9 cellular contexts compared by ENCODE assay signal in the genomic region with DNA sequence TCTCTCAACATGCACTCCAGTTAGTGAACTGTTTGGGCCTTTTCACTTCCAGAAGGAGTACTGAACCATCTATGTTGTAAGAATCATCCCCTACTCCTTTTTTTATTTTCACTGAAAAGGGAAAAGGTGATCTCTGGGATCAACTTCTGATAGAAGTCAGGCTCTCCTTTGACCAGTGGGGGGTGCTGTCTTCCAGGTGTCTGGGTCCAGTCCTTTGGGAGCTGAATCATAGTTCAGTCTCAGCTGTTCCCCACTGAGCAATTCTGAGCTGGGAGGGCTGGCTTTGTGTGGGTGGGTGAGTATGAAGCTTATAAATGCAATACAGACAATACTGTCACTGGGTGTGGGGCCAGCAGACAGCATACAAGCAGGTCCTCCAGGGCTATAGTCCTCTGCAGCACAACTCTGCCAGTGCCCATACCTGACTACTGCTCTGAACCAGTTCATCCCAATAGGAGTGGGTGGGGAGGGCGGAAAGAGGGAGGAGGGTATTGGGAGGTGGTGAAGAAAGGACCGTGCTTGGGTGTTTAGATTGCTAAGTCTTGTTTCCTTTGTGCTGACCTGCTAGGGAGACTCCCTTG. TPM values are rescaled to one million over a fixed set of nuclear protein-coding genes. Genes with fewer than 3 reads are reported as not detected.
DNase-seq lines count a peak whose midpoint lies in the region; ATAC-seq, FAIRE-seq and TF ChIP-seq lines count a peak whose summit lies in the region.
"Had no signal": no experiment of that assay in that cellular context is flagged by ENCODE, and none has a peak within 500 bp of the region (broad histone marks: within the 10 kb centered on the region; RNA-seq: fewer than 3 reads in every experiment).

No MANE protein-coding gene starts in this region.

- H3K4me3 Mint-ChIP-seq in brain = no peak overlapping the region
- H3K4me3 Mint-ChIP-seq: stimulated activated naive CD8-positive, alpha-beta T cell treated with anti-CD3 and anti-CD28 coated beads, Interleukin-15, Interleukin-2, amounts not matched to agents 100 ng/mL and 50 ng/mL, for 24 hours had no signal

- ATAC-seq in left colon (peak; percentile 72), HG03520 (IDR thresholded peaks at IDR 0.05; ENCODE audit: unreplicated experiment) (no peak)

- peaks cover 0 to 3% (median 0%) of the 10 kb centered on the region in 5 experiments for H3K9me3 Mint-ChIP-seq in brain
- H3K9me3 Mint-ChIP-seq: stimulated activated naive CD8-positive, alpha-beta T cell treated with anti-CD3 and anti-CD28 coated beads, Interleukin-15, Interleukin-2, amounts not matched to agents 100 ng/mL and 50 ng/mL, for 24 hours had no signal

- FAIRE-seq in D721Med (lab: Jason Lieb, UNC) = no peak

- TF ChIP-seq CTCF in D721Med (IDR thresholded peaks at IDR 0.05; ENCODE audit: insufficient read depth, missing control alignments) (peak; percentile 61), brain (conservative IDR thresholded peaks at IDR 0.05) (peak; percentile 54 to 67)

- H3K36me3 Mint-ChIP-seq in brain = peaks cover 10% of the 10 kb centered on the region

- peak; percentile 60 for DNase-seq in D721Med (ENCODE audit: insufficient read length, low spot score)
- peak; percentile 62 for DNase-seq in HS-27A (ENCODE audit: low read depth)
- peak; percentile 21 for DNase-seq in SKM-1 treated with dmso at 0.1 percent for 144 hours (lab: John Stamatoyannopoulos, UW; ENCODE audit: unreplicated experiment)
- peak in 1 of 2 donors; percentile 60 for DNase-seq in left colon
- peak; percentile 61 to 78 for DNase-seq in stimulated activated CD8-positive, alpha-beta memory T cell treated with anti-CD3 and anti-CD28 coated beads, Interleukin-15, amount 100 ng/mL, for 48 hours (ENCODE audit: low read depth in 2 of 2)
- DNase-seq in middle frontal gyrus (ENCODE audit: extremely low spot score, low spot score) = no peak

- H3K4me1 Mint-ChIP-seq in brain = peaks cover 8% of the 10 kb centered on the region

- intact Hi-C loops in left colon (cut with DNase I, micrococcal nuclease) = no loop called here

- H3K27me3 Mint-ChIP-seq in brain = no peaks in the 10 kb centered on the region
- H3K27me3 Mint-ChIP-seq: stimulated activated naive CD8-positive, alpha-beta T cell treated with anti-CD3 and anti-CD28 coated beads, Interleukin-15, Interleukin-2, amounts not matched to agents 100 ng/mL and 50 ng/mL, for 24 hours had no signal

- H3K27ac Mint-ChIP-seq in brain = peak overlapping the region in 4 of 5 experiments; percentile 26 to 87 (median 84)
- H3K27ac Mint-ChIP-seq: stimulated activated naive CD8-positive, alpha-beta T cell treated with anti-CD3 and anti-CD28 coated beads, Interleukin-15, Interleukin-2, amounts not matched to agents 100 ng/mL and 50 ng/mL, for 24 hours had no signal

RNA-seq across cellular contexts. Expression of gene SARS1, which starts 12.5 kb away (rescaled TPM):
- polyA plus RNA-seq in brain (ENCODE audit: insufficient read depth, low read depth, low replicate concordance) = 402 TPM
- 100 to 1,000 TPM; 117 to 155 TPM for total RNA-seq in left colon

RNA-seq across cellular contexts. Expression of gene CELSR2, which starts 48.1 kb away (rescaled TPM):
- 109 TPM for polyA plus RNA-seq in brain (ENCODE audit: insufficient read depth, low read depth, low replicate concordance)
- total RNA-seq in left colon = 1 to 10 TPM; 3.9 to 4.5 TPM
